15 cellular contexts compared by ENCODE assay signal in the genomic region with DNA sequence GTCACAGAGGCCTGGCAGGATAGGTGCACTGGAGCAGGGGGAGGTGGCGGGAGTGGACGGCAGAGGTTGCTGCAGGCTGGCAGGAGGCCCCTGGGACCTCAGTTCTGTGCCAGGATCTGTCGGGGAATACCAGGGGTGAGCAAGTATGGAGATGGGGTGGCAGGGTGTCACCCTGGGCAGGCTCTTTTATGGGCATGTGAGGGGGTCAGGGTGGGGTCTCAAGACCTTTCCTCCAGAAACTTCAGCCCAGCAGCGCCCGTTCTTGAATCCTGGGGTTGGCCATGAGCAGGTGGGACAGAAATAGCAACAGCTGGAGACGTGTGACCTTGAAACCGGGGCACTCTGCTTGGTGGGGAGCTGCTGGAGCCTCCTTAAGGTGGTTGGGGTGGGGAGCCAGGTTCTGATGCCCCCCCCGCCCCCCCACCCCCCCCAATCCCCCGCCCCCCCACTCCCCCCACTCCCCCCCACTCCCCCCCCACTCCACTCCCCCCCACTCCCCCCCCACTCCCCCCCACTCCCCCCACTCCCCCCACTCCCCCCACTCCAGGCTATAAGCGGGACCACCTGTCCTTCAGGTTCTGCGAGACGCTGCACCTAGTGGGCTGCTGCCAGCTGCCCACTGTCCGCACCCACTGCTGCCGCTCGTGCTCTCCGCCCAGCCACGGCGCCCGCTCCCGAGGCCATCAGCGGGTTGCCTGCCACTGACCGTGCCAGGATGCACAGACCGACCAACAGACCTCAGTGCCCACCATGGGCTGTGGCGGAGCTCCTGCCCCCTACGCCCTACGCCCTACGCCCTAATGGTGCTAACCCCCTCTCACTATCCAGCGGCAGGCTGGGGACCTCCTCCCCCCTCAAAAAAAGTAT.
A peak's percentile ranks its signal among the peaks of the same experiment; 100 is the strongest.
DNase-seq lines count a peak whose midpoint lies in the region; ATAC-seq, FAIRE-seq and TF ChIP-seq lines count a peak whose summit lies in the region.
"Had no signal": no experiment of that assay in that cellular context is flagged by ENCODE, and none has a peak within 500 bp of the region (broad histone marks: within the 10 kb centered on the region; RNA-seq: fewer than 3 reads in every experiment).

No MANE protein-coding gene starts in this region.

- CTCF ChIA-PET in CD8-positive, alpha-beta T cell (lab: Charles Lee), result interaction anchor here (1.0 to 1.5 kb wide), 3 partner anchors 34 to 116 kb away, joined by 3 read pairs; no protein-coding TSS in a partner anchor

- no peak for FAIRE-seq in urothelium cell line (lab: Jason Lieb, UNC)
- FAIRE-seq: GM12892 had no signal

- H3K27ac Mint-ChIP-seq in CD8-positive, alpha-beta T cell, result peak overlapping the region; percentile 27

- no peaks in the 10 kb centered on the region for H3K27me3 ChIP-seq in CD8-positive, alpha-beta T cell (ENCODE audit: insufficient read depth, low read length)
- H3K27me3 ChIP-seq in layer of hippocampus (ENCODE audit: control insufficient read depth, insufficient read depth, low read length), result no peaks in the 10 kb centered on the region
- H3K27me3 ChIP-seq in skeletal muscle tissue (ENCODE audit: control insufficient read depth in 3 of 3, insufficient read depth in 3 of 3, low read length in 3 of 3), result no peaks in the 10 kb centered on the region

- H3K4me1 Mint-ChIP-seq in CD8-positive, alpha-beta T cell (ENCODE audit: low read depth), result peaks cover 30% of the 10 kb centered on the region

- H3K36me3 Mint-ChIP-seq in CD8-positive, alpha-beta T cell, result peaks cover 28% of the 10 kb centered on the region
- H3K36me3 Mint-ChIP-seq: natural killer cell had no signal

- no peak for ATAC-seq in CD8-positive, alpha-beta T cell
- ATAC-seq in GM18907 (IDR thresholded peaks at IDR 0.05; ENCODE audit: unreplicated experiment) (no peak), HG02840 (IDR thresholded peaks at IDR 0.05; ENCODE audit: low FRiP score, unreplicated experiment) (no peak), GM21528 (IDR thresholded peaks at IDR 0.05; ENCODE audit: low FRiP score, unreplicated experiment) (no peak)
- ATAC-seq: natural killer cell had no signal

- TF ChIP-seq CTCF in CD8-positive, alpha-beta T cell (IDR thresholded peaks at IDR 0.05), result no peak

- H3K9me3 ChIP-seq in CD8-positive, alpha-beta T cell (ENCODE audit: low read length), result no peaks in the 10 kb centered on the region
- H3K9me3 ChIP-seq in skeletal muscle tissue (ENCODE audit: control insufficient read depth in 3 of 3, low read length in 3 of 3), result no peaks in the 10 kb centered on the region

- no peaks in the 10 kb centered on the region for H3K36me3 ChIP-seq in CD8-positive, alpha-beta T cell (ENCODE audit: insufficient read depth, low read length)
- H3K36me3 ChIP-seq in skeletal muscle tissue (ENCODE audit: control insufficient read depth in 3 of 3, insufficient read depth in 3 of 3, low read length in 3 of 3), result peaks cover 0 to 3% (median 3%) of the 10 kb centered on the region in 3 donors

- no peak overlapping the region for H3K27ac ChIP-seq in CD8-positive, alpha-beta T cell (ENCODE audit: low read depth, low read length)
- H3K27ac ChIP-seq in angular gyrus (ENCODE audit: low read depth, low read length) (peak overlapping the region; percentile 77), layer of hippocampus (ENCODE audit: low read depth, low read length) (peak overlapping the region; percentile 78), skeletal muscle tissue (ENCODE audit: low read depth, low read length) (peak overlapping the region; percentile 95)

- POLR2A ChIA-PET in CD8-positive, alpha-beta T cell (lab: Charles Lee), result interaction anchor here (0.5 kb wide), 1 partner anchor 248 kb away, joined by 3 read pairs; no protein-coding TSS in a partner anchor

- no peak for DNase-seq in CD8-positive, alpha-beta T cell
- no peak for DNase-seq in urothelium cell line (ENCODE audit: low spot score)
- DNase-seq: activated CD8-positive, alpha-beta memory T cell treated with anti-CD3 and anti-CD28 coated beads, Interleukin-2, amount 50 U/mL, for 48 hours; CD4-positive, CD25-positive, alpha-beta regulatory T cell; natural killer cell; NCI-H345; stimulated activated CD4-positive, alpha-beta T cell treated with anti-CD3 and anti-CD28 coated beads, Interleukin-4, amount 100 ng/mL, for 1 hour; SW 1271 had no signal

- no peak overlapping the region for H3K4me3 Mint-ChIP-seq in CD8-positive, alpha-beta T cell
- H3K4me3 Mint-ChIP-seq: natural killer cell had no signal

- peaks cover 13% of the 10 kb centered on the region for H3K4me1 ChIP-seq in CD8-positive, alpha-beta T cell (ENCODE audit: insufficient read depth, low read length)
- H3K4me1 ChIP-seq in skeletal muscle tissue (ENCODE audit: control insufficient read depth in 3 of 3, insufficient read depth in 3 of 3, low read length in 3 of 3), result peaks cover 41 to 82% (median 69%) of the 10 kb centered on the region in 3 donors

- H3K27me3 Mint-ChIP-seq in CD8-positive, alpha-beta T cell (ENCODE audit: low read depth), result no peaks in the 10 kb centered on the region
- H3K27me3 Mint-ChIP-seq: CD4-positive, CD25-positive, alpha-beta regulatory T cell had no signal

- intact Hi-C loops in CD8-positive, alpha-beta T cell (cut with DNase I, micrococcal nuclease), result no loop called here

- no peak overlapping the region for H3K4me3 ChIP-seq in CD8-positive, alpha-beta T cell (ENCODE audit: low read depth, low read length)
- peak overlapping the region in 1 of 3 donors; percentile 29 for H3K4me3 ChIP-seq in skeletal muscle tissue (ENCODE audit: low read length in 3 of 3)

- no peaks in the 10 kb centered on the region for H3K9me3 Mint-ChIP-seq in CD8-positive, alpha-beta T cell
- H3K9me3 Mint-ChIP-seq: natural killer cell had no signal

- peak overlapping the region; percentile 56 to 81 (median 72) for H3K9ac ChIP-seq in skeletal muscle tissue (ENCODE audit: low read depth in 1 of 3, low read length in 3 of 3)
